Comparison of ENCODE assay signal across 17 cellular contexts in genomic region chr5:76426391-76426802, GRCh38. TPM values are rescaled to one million over a fixed set of nuclear protein-coding genes. Genes with fewer than 3 reads are reported as not detected.
DNase-seq lines count a peak whose midpoint lies in the region; ATAC-seq and TF ChIP-seq lines count a peak whose summit lies in the region.
"Had no signal": no experiment of that assay in that cellular context is flagged by ENCODE, and none has a peak within 500 bp of the region (broad histone marks: within the 10 kb centered on the region; RNA-seq: fewer than 3 reads in every experiment).

No MANE protein-coding gene starts in this region.

- POLR2A ChIA-PET in HEK293 (lab: Yijun Ruan, JAX) = no interaction called here

- DNase-seq in dermis blood vessel endothelial cell (peak; percentile 10), left lobe of liver (ENCODE audit: low spot score) (no peak), thyroid gland (no peak), LoVo (ENCODE audit: low spot score) (no peak), glomerular visceral epithelial cell (ENCODE audit: extremely low spot score) (no peak), esophagus squamous epithelium (lab: John Stamatoyannopoulos, UW) (no peak)
- DNase-seq: activated CD4-positive, alpha-beta T cell treated with anti-CD3 and anti-CD28 coated beads, Interleukin-2, amount 50 U/mL, for 1 hour; head of caudate nucleus; left colon; NCI-H1417 treated with DMSO at 0.1 percent for 48 hours; NCI-H2171; Peyer's patch; stimulated activated CD4-positive, alpha-beta T cell treated with anti-CD3 and anti-CD28 coated beads, Interleukin-4, amount 100 ng/mL, for 4 hours; stimulated activated CD8-positive, alpha-beta memory T cell treated with anti-CD3 and anti-CD28 coated beads, Interleukin-4, amount 100 ng/mL, for 48 hours had no signal

- H3K4me3 ChIP-seq in HEK293 (ENCODE audit: low read depth, low read length) (no peak overlapping the region), thyroid gland (replicated peaks in 1 of 3) (no peak overlapping the region), esophagus squamous epithelium (no peak overlapping the region)
- H3K4me3 ChIP-seq: Peyer's patch, skin epidermis had no signal

- H3K4me1 ChIP-seq in HEK293 (ENCODE audit: control insufficient read depth, insufficient read depth, low read length) = 0 out of 2 replicates have a peak, but pooled peaks cover 3% of the 10 kb centered on the region
- H3K4me1 ChIP-seq in thyroid gland = peaks cover 29 to 52% of the 10 kb centered on the region in 2 donors
- H3K4me1 ChIP-seq in esophagus squamous epithelium = peaks cover 0 to 7% (median 3%) of the 10 kb centered on the region in 3 donors

- TF ChIP-seq POLR2A in thyroid gland (IDR thresholded peaks at IDR 0.05) (no peak), esophagus squamous epithelium (IDR thresholded peaks at IDR 0.05) (no peak)

- H3K27ac ChIP-seq in HEK293 (ENCODE audit: extremely low read depth, low read depth, low read length) = no peak overlapping the region
- peak overlapping the region; percentile 0 to 32 (median 15) for H3K27ac ChIP-seq in thyroid gland
- H3K27ac ChIP-seq in esophagus squamous epithelium = no peak overlapping the region
- H3K27ac ChIP-seq: Peyer's patch, skin epidermis had no signal

- H3K9me3 ChIP-seq in HEK293 (ENCODE audit: control insufficient read depth, insufficient read depth, low read depth, low read length) (no peaks in the 10 kb centered on the region), thyroid gland (no peaks in the 10 kb centered on the region), esophagus squamous epithelium (no peaks in the 10 kb centered on the region)
- H3K9me3 ChIP-seq: Peyer's patch had no signal

- WGBS in thyroid gland, 2 donors = 51 to 57% methylated on average over 6 of the region's 6 CpGs
- WGBS in esophagus squamous epithelium, 2 donors = 29 to 58% methylated on average over 6 of the region's 6 CpGs

- intact Hi-C loops in thyroid gland (cut with DNase I) = no loop called here
- intact Hi-C loops in esophagus squamous epithelium (cut with DNase I) = no loop called here

- H3K36me3 ChIP-seq in HEK293 (ENCODE audit: control insufficient read depth in 2 of 2, insufficient read depth in 1 of 2, low read length in 2 of 2) (no peaks in the 10 kb centered on the region), thyroid gland (no peaks in the 10 kb centered on the region), esophagus squamous epithelium (no peaks in the 10 kb centered on the region)
- H3K36me3 ChIP-seq: Peyer's patch had no signal

- H3K27me3 ChIP-seq in thyroid gland (no peaks in the 10 kb centered on the region), esophagus squamous epithelium (no peaks in the 10 kb centered on the region)
- H3K27me3 ChIP-seq: Peyer's patch had no signal

- TF ChIP-seq CTCF in HEK293 (tag by site-specific recombination; IDR thresholded peaks at IDR 0.05) (no peak), thyroid gland (IDR thresholded peaks at IDR 0.05) (no peak), esophagus squamous epithelium (IDR thresholded peaks at IDR 0.05) (no peak)

- ATAC-seq in left lobe of liver = peak; percentile 6
- ATAC-seq: activated naive CD4-positive, alpha-beta T cell treated with anti-CD3 and anti-CD28 coated beads, Interleukin-2, amount 50 U/mL, for 72 hours; left colon had no signal

- CTCF ChIA-PET in HEK293 (lab: Yijun Ruan, JAX) = no interaction called here

TF ChIP-seq in HEK293, 187 proteins besides CTCF, POLR2A, EP300 and RAD21:
- TF ChIP-seq ZNF23 (tag by site-specific recombination; IDR thresholded peaks at IDR 0.05; ENCODE audit: borderline replicate concordance) = no peak
- peak; percentile 28; the same call in 1 of the 2 replicates for TF ChIP-seq SCRT2 (tag by site-specific recombination; IDR thresholded peaks at IDR 0.05)
- TF ChIP-seq YY2 (tag by site-specific recombination; IDR thresholded peaks at IDR 0.05) = no peak
- no peak for TF ChIP-seq SP2 (tag by site-specific recombination; IDR thresholded peaks at IDR 0.05)

RNA-seq across cellular contexts. Expression of gene IQGAP2, which starts 23.3 kb away (rescaled TPM):
- total RNA-seq in dermis blood vessel endothelial cell = 2.4 and 2.7 TPM in 2 replicates
- 110 TPM for total RNA-seq in left lobe of liver
- total RNA-seq in thyroid gland = 10 to 100 TPM; 55.1 to 85.5 (median 64.0) TPM
- 10 to 100 TPM in 1 of 4 donors, 1 to 10 TPM in 3; 3.0 to 16.6 (median 5.9) TPM for total RNA-seq in esophagus squamous epithelium

Comparison
In these comparisons a context has a peak if more than half of its experiments do, and no peak if none do; other contexts are left out.
1. H3K27ac ChIP-seq: peak in thyroid gland (3 of 3); none in HEK293 (single experiment) and esophagus squamous epithelium (0 of 4).